24 cellular contexts compared by ENCODE assay signal in genomic region chr19:28567834-28568233, GRCh38.
A peak's percentile ranks its signal among the peaks of the same experiment; 100 is the strongest.
DNase-seq lines count a peak whose midpoint lies in the region; ATAC-seq and TF ChIP-seq lines count a peak whose summit lies in the region.
"Had no signal": no experiment of that assay in that cellular context is flagged by ENCODE, and none has a peak within 500 bp of the region (broad histone marks: within the 10 kb centered on the region; RNA-seq: fewer than 3 reads in every experiment).

No MANE protein-coding gene starts in this region.

- H3K4me3 Mint-ChIP-seq in endodermal cell, result no peak overlapping the region
- H3K4me3 Mint-ChIP-seq: CD14-positive monocyte; CD4-positive, alpha-beta memory T cell; CD4-positive, CD25-positive, alpha-beta regulatory T cell; CD8-positive, alpha-beta memory T cell had no signal

- DNase-seq in Karpas-422 (peak; percentile 0), endodermal cell (peak; percentile 10), posterior vena cava (ENCODE audit: low spot score) (peak; percentile 62), dermis blood vessel endothelial cell (no peak), MM.1S (no peak)
- DNase-seq: 8988T; ACHN; BE2C; C1 segment of cervical spinal cord; CD4-positive, alpha-beta memory T cell; CD4-positive, CD25-positive, alpha-beta regulatory T cell; CD8-positive, alpha-beta memory T cell; COR-L47; DMS 273 treated with DMSO at 0.1 percent for 48 hours; DMS153; DMS53; DMS79; DND-41; EL; GDM1 had no signal

- H3K9ac ChIP-seq in Karpas-422 (ENCODE audit: low read length) (no peak overlapping the region), endodermal cell (ENCODE audit: extremely low read depth, low read length, poor library complexity, severe bottlenecking) (no peak overlapping the region), MM.1S (ENCODE audit: low read length) (no peak overlapping the region)
- H3K9ac ChIP-seq: BLaER1 had no signal

- no peaks in the 10 kb centered on the region for H3K27me3 Mint-ChIP-seq in endodermal cell (ENCODE audit: insufficient read depth)
- H3K27me3 Mint-ChIP-seq: CD4-positive, alpha-beta memory T cell; CD4-positive, CD25-positive, alpha-beta regulatory T cell had no signal

- H3K36me3 ChIP-seq in Karpas-422 (ENCODE audit: insufficient read depth, low read length), result no peaks in the 10 kb centered on the region
- H3K36me3 ChIP-seq in endodermal cell (ENCODE audit: control insufficient read depth, insufficient read depth, low read length), result no peaks in the 10 kb centered on the region
- H3K36me3 ChIP-seq in MM.1S (replicated peaks; ENCODE audit: insufficient read depth, low read length), result no peaks in the 10 kb centered on the region
- H3K36me3 ChIP-seq: BE2C, BLaER1 had no signal

- no peaks in the 10 kb centered on the region for H3K9me3 Mint-ChIP-seq in endodermal cell

- TF ChIP-seq CTCF in endodermal cell (conservative IDR thresholded peaks at IDR 0.05), result no peak
- TF ChIP-seq CTCF in MM.1S (IDR thresholded peaks at IDR 0.05; ENCODE audit: low read length), result no peak

- intact Hi-C loops in posterior vena cava (cut with DNase I), result no loop called here

- H3F3A ChIP-seq in MM.1S (ENCODE audit: insufficient read depth, low read length), result no peaks in the 10 kb centered on the region

- no peak overlapping the region for H3K27ac Mint-ChIP-seq in endodermal cell
- H3K27ac Mint-ChIP-seq: CD14-positive monocyte; CD4-positive, alpha-beta memory T cell had no signal

- no peaks in the 10 kb centered on the region for H3K36me3 Mint-ChIP-seq in endodermal cell (ENCODE audit: low read depth)
- H3K36me3 Mint-ChIP-seq: CD14-positive monocyte; CD4-positive, alpha-beta memory T cell; CD4-positive, CD25-positive, alpha-beta regulatory T cell had no signal

- no peaks in the 10 kb centered on the region for H3K27me3 ChIP-seq in Karpas-422 (ENCODE audit: low read length)
- H3K27me3 ChIP-seq in endodermal cell (ENCODE audit: control insufficient read depth, insufficient read depth, low read length, poor library complexity, severe bottlenecking), result no peaks in the 10 kb centered on the region
- no peaks in the 10 kb centered on the region for H3K27me3 ChIP-seq in MM.1S (replicated peaks; ENCODE audit: insufficient read depth, low read length)
- H3K27me3 ChIP-seq: BE2C, BLaER1 had no signal

- no peak for ATAC-seq in HG03432 (IDR thresholded peaks at IDR 0.05; ENCODE audit: unreplicated experiment)
- ATAC-seq: GM12878 had no signal

- H3K27ac ChIP-seq in Karpas-422 (ENCODE audit: low read length), result no peak overlapping the region
- no peak overlapping the region for H3K27ac ChIP-seq in endodermal cell (ENCODE audit: low read depth, low read length)
- no peak overlapping the region for H3K27ac ChIP-seq in MM.1S (ENCODE audit: low read length)
- H3K27ac ChIP-seq: BLaER1 had no signal

- H3K9me3 ChIP-seq in Karpas-422 (ENCODE audit: low read length) (no peaks in the 10 kb centered on the region), endodermal cell (ENCODE audit: control insufficient read depth, low read length) (no peaks in the 10 kb centered on the region), MM.1S (replicated peaks; ENCODE audit: insufficient read depth, low read length) (no peaks in the 10 kb centered on the region)
- H3K9me3 ChIP-seq: BE2C, BLaER1 had no signal

- 86 to 100% methylated on average over 1 of the region's 1 CpG for WGBS in endodermal cell (ENCODE audit: insufficient coverage in 1 of 2, insufficient read length in 1 of 2), 2 experiments

- H3K4me3 ChIP-seq in Karpas-422 (ENCODE audit: low read length), result no peak overlapping the region
- H3K4me3 ChIP-seq in endodermal cell (ENCODE audit: low read length), result no peak overlapping the region
- no peak overlapping the region for H3K4me3 ChIP-seq in MM.1S (ENCODE audit: low read length)
- H3K4me3 ChIP-seq: BLaER1, GM12878 had no signal

- no peaks in the 10 kb centered on the region for H3K79me2 ChIP-seq in Karpas-422 (ENCODE audit: low read length)
- no peaks in the 10 kb centered on the region for H3K79me2 ChIP-seq in MM.1S (ENCODE audit: low read length)

- H4K20me1 ChIP-seq in Karpas-422 (ENCODE audit: insufficient read depth, low read depth, low read length) (no peaks in the 10 kb centered on the region), MM.1S (ENCODE audit: insufficient read depth, low read length) (no peaks in the 10 kb centered on the region)
- H4K20me1 ChIP-seq: BLaER1 had no signal

- H3K4me1 Mint-ChIP-seq in endodermal cell, result peaks cover 2% of the 10 kb centered on the region
- H3K4me1 Mint-ChIP-seq: CD14-positive monocyte; CD4-positive, alpha-beta memory T cell; CD4-positive, CD25-positive, alpha-beta regulatory T cell had no signal

- H3K9me2 ChIP-seq in Karpas-422 (replicated peaks; ENCODE audit: insufficient read depth, low read length) (no peaks in the 10 kb centered on the region), MM.1S (replicated peaks; ENCODE audit: insufficient read depth, low read length) (no peaks in the 10 kb centered on the region)

- H3K4me2 ChIP-seq in Karpas-422 (ENCODE audit: low read depth, low read length, poor library complexity, severe bottlenecking) (no peak overlapping the region), MM.1S (ENCODE audit: low read depth, low read length) (no peak overlapping the region)
- H3K4me2 ChIP-seq: BLaER1 had no signal

- H2AFZ ChIP-seq in Karpas-422 (ENCODE audit: low read length), result no peak overlapping the region
- H2AFZ ChIP-seq in MM.1S (ENCODE audit: low read length), result no peak overlapping the region

- no peaks in the 10 kb centered on the region for H3K4me1 ChIP-seq in Karpas-422 (ENCODE audit: low read length)
- H3K4me1 ChIP-seq in endodermal cell (ENCODE audit: control insufficient read depth, insufficient read depth, low read length), result no peaks in the 10 kb centered on the region
- H3K4me1 ChIP-seq in MM.1S (ENCODE audit: low read length), result no peaks in the 10 kb centered on the region
- H3K4me1 ChIP-seq: BE2C, BLaER1 had no signal

Comparison
In these comparisons a context has a peak if more than half of its experiments do, and no peak if none do; other contexts are left out.
1. DNase-seq: peak in Karpas-422 (single experiment), endodermal cell (single experiment) and posterior vena cava (single experiment); none in dermis blood vessel endothelial cell (single experiment) and MM.1S (single experiment).